22 cellular contexts compared by ENCODE assay signal in genomic region chr2:8639122-8639635, GRCh38. TPM values are rescaled to one million over a fixed set of nuclear protein-coding genes. Genes with fewer than 3 reads are reported as not detected.
DNase-seq lines count a peak whose midpoint lies in the region; ATAC-seq, FAIRE-seq and TF ChIP-seq lines count a peak whose summit lies in the region.
"Had no signal": no experiment of that assay in that cellular context is flagged by ENCODE, and none has a peak within 500 bp of the region (broad histone marks: within the 10 kb centered on the region; RNA-seq: fewer than 3 reads in every experiment).

No MANE protein-coding gene starts in this region.

- no peak for TF ChIP-seq RAD21 in A549 (conservative IDR thresholded peaks at IDR 0.05 in 1 of 2, IDR thresholded peaks at IDR 0.05 in 1 of 2)
- no peak for TF ChIP-seq RAD21 in HepG2 (CRISPR knock-in tag; IDR thresholded peaks at IDR 0.05)

- no peak for TF ChIP-seq POLR2A in A549 (IDR thresholded peaks at IDR 0.05; ENCODE audit: low read length)
- TF ChIP-seq POLR2A in HepG2 (IDR thresholded peaks at IDR 0.05; ENCODE audit: insufficient read depth in 1 of 2, low read depth in 2 of 2, low read length in 2 of 2) = no peak

- 94% methylated on average over 5 of the region's 5 CpGs for WGBS in A549 (ENCODE audit: missing lambda C conversion rate)
- WGBS in HepG2 (ENCODE audit: low lambda C conversion rate) = 94% methylated on average over 5 of the region's 5 CpGs

- H3K27me3 ChIP-seq in NT2/D1 (ENCODE audit: insufficient read depth, insufficient read length) = no peaks in the 10 kb centered on the region
- no peaks in the 10 kb centered on the region for H3K27me3 ChIP-seq in HepG2 (ENCODE audit: control insufficient read depth in 1 of 2, insufficient read depth in 2 of 2, low read length in 2 of 2)

- no peak for ATAC-seq in A549
- no peak for ATAC-seq in HepG2

- H4K20me1 ChIP-seq in HepG2 (ENCODE audit: insufficient read depth, low read length) = no peaks in the 10 kb centered on the region

- no peak overlapping the region for H2AFZ ChIP-seq in HepG2 (ENCODE audit: low read length)

- in situ Hi-C loops in HepG2 (cut with HindIII; ENCODE audit: extremely low pct_ligation_motif_present, low pct_unique_long_range_greater_than_20kb) = no loop called here

- H3K27ac ChIP-seq in A549 = peak overlapping the region; percentile 8 to 92; a peak in 4 of 6 replicates
- H3K27ac ChIP-seq in HepG2 (ENCODE audit: extremely low read length, insufficient read depth, low read length) = no peak overlapping the region
- H3K27ac ChIP-seq: KMS-11, RWPE1 had no signal

- H3K36me3 Mint-ChIP-seq in nephron (ENCODE audit: low read depth) = no peaks in the 10 kb centered on the region

- H3K4me3 Mint-ChIP-seq in nephron = no peak overlapping the region
- H3K4me3 Mint-ChIP-seq: B cell, HFFc6 had no signal

- no peak for FAIRE-seq in A549 (lab: Jason Lieb, UNC)
- no peak for FAIRE-seq in HepG2 (lab: Jason Lieb, UNC)
- FAIRE-seq: A204.1 had no signal

- TF ChIP-seq CTCF in A549 (IDR thresholded peaks at IDR 0.05) = no peak
- TF ChIP-seq CTCF in nephron (IDR thresholded peaks at IDR 0.05; ENCODE audit: unreplicated experiment in 3 of 3) = no peak
- TF ChIP-seq CTCF in HepG2 (CRISPR knock-in tag; IDR thresholded peaks at IDR 0.05) = no peak

- H3K4me1 Mint-ChIP-seq in nephron = peaks cover 68% of the 10 kb centered on the region
- H3K4me1 Mint-ChIP-seq: B cell had no signal

- intact Hi-C loops in posterior vena cava (cut with DNase I) (no loop called here), HepG2 (cut with micrococcal nuclease; ENCODE audit: unreplicated experiment) (no loop called here)

- H3K9me3 ChIP-seq in A549 = no peaks in the 10 kb centered on the region
- no peaks in the 10 kb centered on the region for H3K9me3 ChIP-seq in NT2/D1 (ENCODE audit: insufficient read depth, low read length)
- no peaks in the 10 kb centered on the region for H3K9me3 ChIP-seq in HepG2 (ENCODE audit: low read length)

- TF ChIP-seq EP300 in A549 (IDR thresholded peaks at IDR 0.05) (no peak), HepG2 (IDR thresholded peaks at IDR 0.05; ENCODE audit: low read depth in 2 of 2, low read length in 2 of 2) (no peak), HepG2 (CRISPR knock-in tag; IDR thresholded peaks at IDR 0.05; ENCODE audit: borderline replicate concordance) (no peak)

- peaks cover 11% of the 10 kb centered on the region for H3K27me3 Mint-ChIP-seq in nephron (ENCODE audit: low read depth)

- no peaks in the 10 kb centered on the region for H3K79me2 ChIP-seq in HepG2 (ENCODE audit: insufficient read depth, low read length)

- peak overlapping the region; percentile 62 for H3K9ac ChIP-seq in NT2/D1 (ENCODE audit: insufficient read length, low read depth)
- H3K9ac ChIP-seq in HepG2 (ENCODE audit: insufficient read depth, low read depth, low read length) = no peak overlapping the region
- H3K9ac ChIP-seq: KMS-11 had no signal

- H3K4me3 ChIP-seq in A549 (no peak overlapping the region), NT2/D1 (ENCODE audit: insufficient read length, low read depth) (no peak overlapping the region), HepG2 (replicated peaks in 1 of 3; ENCODE audit: insufficient read depth in 1 of 3, low read depth in 2 of 3, low read length in 3 of 3) (no peak overlapping the region)

- H3K36me3 ChIP-seq in NT2/D1 (ENCODE audit: insufficient read depth, insufficient read length, low read length) = no peaks in the 10 kb centered on the region
- H3K36me3 ChIP-seq in HepG2 (replicated peaks in 1 of 2; ENCODE audit: control insufficient read depth in 1 of 2, insufficient read depth in 2 of 2, low read length in 2 of 2) = no peaks in the 10 kb centered on the region

- H3K27ac Mint-ChIP-seq in nephron = peak overlapping the region; percentile 24 to 99 (median 99)
- H3K27ac Mint-ChIP-seq: B cell, HFFc6 had no signal

- H3K4me2 ChIP-seq in A549 = no peak overlapping the region
- no peak overlapping the region for H3K4me2 ChIP-seq in HepG2 (ENCODE audit: low read depth, low read length)
- H3K4me2 ChIP-seq: KMS-11 had no signal

- POLR2A ChIA-PET in A549 (lab: Yijun Ruan, JAX) = no interaction called here
- POLR2A ChIA-PET in HepG2 (lab: Yijun Ruan, JAX) = interaction anchor here (10.2 kb wide), 1 partner anchor 41 kb away, joined by 188 read pairs; the partner anchor contains the start of gene ID2

- no TSS peak for BruUV-seq in HepG2 (replicated peaks; lab: Mats Ljungman, UMichigan)

- DNase-seq in A549 (ENCODE audit: low read depth in 1 of 2, low spot score in 1 of 2) (no peak), NT2/D1 (ENCODE audit: low read depth, low spot score) (no peak), posterior vena cava (ENCODE audit: low spot score) (peak; percentile 38), C1 segment of cervical spinal cord (lab: John Stamatoyannopoulos, UW) (no peak), SK-N-DZ (ENCODE audit: low spot score) (no peak), HepG2 (ENCODE audit: low spot score) (no peak), NCI-H187 treated with DMSO at 0.1 percent for 48 hours (lab: John Stamatoyannopoulos, UW) (no peak)
- DNase-seq: EL, GF-D8, H7, HFFc6, NCI-H1092 treated with DMSO at 0.1 percent for 48 hours, NCI-H1436 treated with DMSO at 0.1 percent for 48 hours, NCI-H2029, NCI-H2227 treated with DMSO at 0.1 percent for 48 hours, NCI-H510A, SHP77 treated with DMSO at 0.1 percent for 48 hours had no signal

- peaks cover 40% of the 10 kb centered on the region for H3K4me1 ChIP-seq in A549
- peaks cover 10% of the 10 kb centered on the region for H3K4me1 ChIP-seq in NT2/D1 (ENCODE audit: insufficient read depth, insufficient read length)
- H3K4me1 ChIP-seq in HepG2 (ENCODE audit: insufficient read depth, low read length) = peaks cover 65% of the 10 kb centered on the region

- CTCF ChIA-PET in A549 (lab: Yijun Ruan, JAX) (interaction anchor here (1.0 to 1.6 kb wide), 2 partner anchors 24 to 43 kb away, joined by 3 to 5 read pairs; no protein-coding TSS in a partner anchor), HepG2 (lab: Yijun Ruan, JAX; ENCODE audit: low intra/inter-chr PET ratio, low total read pairs) (no interaction called here)

- no peaks in the 10 kb centered on the region for H3K9me3 Mint-ChIP-seq in nephron
- H3K9me3 Mint-ChIP-seq: HFFc6 had no signal

TF ChIP-seq in A549, 52 proteins besides CTCF, POLR2A, EP300 and RAD21 (continues in another document):
- TF ChIP-seq NPAS2 (CRISPR knock-in tag; IDR thresholded peaks at IDR 0.05; ENCODE audit: borderline replicate concordance) = no peak
- TF ChIP-seq RFX5 (IDR thresholded peaks at IDR 0.05) = no peak
- TF ChIP-seq NFE2L2 (conservative IDR thresholded peaks at IDR 0.05; ENCODE audit: low read length) = no peak
- no peak for TF ChIP-seq RNF2 (IDR thresholded peaks at IDR 0.05; ENCODE audit: borderline replicate concordance, low read depth)
- TF ChIP-seq MAX (IDR thresholded peaks at IDR 0.05) = no peak
- no peak for TF ChIP-seq EHF (CRISPR knock-in tag; IDR thresholded peaks at IDR 0.05)

TF ChIP-seq in HepG2, 621 proteins besides CTCF, POLR2A, EP300 and RAD21 (continues in another document):
- TF ChIP-seq AKAP8 (CRISPR knock-in tag; IDR thresholded peaks at IDR 0.05) (no peak), MTF1 (CRISPR knock-in tag; IDR thresholded peaks at IDR 0.05) (no peak), ZNF17 (CRISPR knock-in tag; IDR thresholded peaks at IDR 0.05) (no peak), SAFB2 (CRISPR knock-in tag; IDR thresholded peaks at IDR 0.05; ENCODE audit: borderline replicate concordance, low read depth) (no peak), THAP8 (CRISPR knock-in tag; IDR thresholded peaks at IDR 0.05; ENCODE audit: borderline replicate concordance) (no peak), HNRNPLL (IDR thresholded peaks at IDR 0.05; ENCODE audit: low read depth, low read length, poor library complexity, severe bottlenecking) (no peak), HOXA7 (CRISPR knock-in tag; IDR thresholded peaks at IDR 0.05) (no peak)

RNA-seq across cellular contexts. Expression of gene ID2, which starts 42.7 kb away (rescaled TPM):
- polyA plus RNA-seq in A549 (2011; rRNA removed) (177 and 228 TPM in 2 replicates), A549 (2017; fragmentation: RNase III; extraction: RNeasy Plus Mini Kit Qiagen cat#74134 plus additional on column Dnase treatment) (87.8 to 221 TPM (median 181 TPM) in 3 replicates), HepG2 (2011; rRNA removed) (610 and 719 TPM in 2 replicates)
- 988 and 1,180 TPM in 2 replicates for polyA plus RNA-seq in A549 (2012; cell fraction: cytosol; rRNA removed)
- polyA plus RNA-seq in A549 (2012; cell fraction: nucleus; rRNA removed) = 636 and 701 TPM in 2 replicates
- 112 and 167 TPM in 2 replicates for polyA minus RNA-seq in A549 (2011; rRNA and poly(A)+ RNA removed)
- total RNA-seq in posterior vena cava (100 to 1,000 TPM in 1 of 2 donors, 10 to 100 TPM in 1; 82.2 to 135 TPM), HepG2 (2016; rRNA removed; fragmentation: Illumina TruSeq; extraction: Trizol) (214 and 258 TPM in 2 replicates)
- polyA plus RNA-seq in SK-N-DZ (2014; cell fraction: cytosol; rRNA removed) = 202 TPM in 2 replicates
- 178 and 310 TPM in 2 replicates for polyA plus RNA-seq in SK-N-DZ (2014; cell fraction: nucleus; rRNA removed)
- 123 and 125 TPM in 2 replicates for total RNA-seq in HepG2 (2016; cell fraction: cytosol; rRNA removed; fragmentation: Illumina TruSeq; extraction: Trizol; ENCODE audit: low read depth)
- total RNA-seq in HepG2 (2016; cell fraction: insoluble cytoplasmic fraction; rRNA removed; fragmentation: Illumina TruSeq; extraction: Trizol) = 231 and 299 TPM in 2 replicates
- total RNA-seq in HepG2 (2016; cell fraction: membrane; rRNA removed; fragmentation: Illumina TruSeq; extraction: Trizol) = 120 and 130 TPM in 2 replicates
- total RNA-seq in HepG2 (2016; cell fraction: nucleus; rRNA removed; fragmentation: Illumina TruSeq; extraction: Trizol) = 161 and 168 TPM in 2 replicates
- polyA plus RNA-seq in HepG2 (2011; cell fraction: cytosol; rRNA removed) = 553 and 655 TPM in 2 replicates
- polyA plus RNA-seq in HepG2 (2011; cell fraction: nucleus; rRNA removed) = 354 and 556 TPM in 2 replicates
- polyA plus RNA-seq in HepG2 (2012) = 144 and 150 TPM in 2 replicates
- polyA plus RNA-seq in HepG2 (2016; cell fraction: cytosol; fragmentation: Illumina TruSeq; extraction: Trizol; ENCODE audit: low read depth) = 39.6 and 40.9 TPM in 2 replicates
- 355 and 371 TPM in 2 replicates for polyA plus RNA-seq in HepG2 (2016; cell fraction: insoluble cytoplasmic fraction; fragmentation: Illumina TruSeq; extraction: Trizol; ENCODE audit: low read depth)
- polyA plus RNA-seq in HepG2 (2016; cell fraction: membrane; fragmentation: Illumina TruSeq; extraction: Trizol; ENCODE audit: low read depth) = 61.5 and 69.8 TPM in 2 replicates
- polyA plus RNA-seq in HepG2 (2016; cell fraction: nucleus; fragmentation: Illumina TruSeq; extraction: Trizol; ENCODE audit: insufficient read depth, low read depth) = 375 and 408 TPM in 2 replicates
- 143 and 451 TPM in 2 replicates for polyA minus RNA-seq in HepG2 (2011; rRNA and poly(A)+ RNA removed; ENCODE audit: low replicate concordance)
- 138 and 177 TPM in 2 replicates for polyA minus RNA-seq in HepG2 (2011; cell fraction: cytosol; rRNA and poly(A)+ RNA removed)
- 115 and 276 TPM in 2 replicates for polyA minus RNA-seq in HepG2 (2011; cell fraction: nucleus; rRNA and poly(A)+ RNA removed)
